In genomic region chr22:19831979-19832378, GRCh38 we compare ENCODE assay signal across 6 cellular contexts. TPM values are rescaled to one million over a fixed set of nuclear protein-coding genes. Genes with fewer than 3 reads are reported as not detected.
DNase-seq lines count a peak whose midpoint lies in the region; ATAC-seq, FAIRE-seq and TF ChIP-seq lines count a peak whose summit lies in the region.
"Not testable (repeated sequence)": the region's sequence is repeated elsewhere in the genome, so short reads cannot be mapped to it uniquely, and the experiment has no call there.

No MANE protein-coding gene starts in this region.

- FAIRE-seq in K562 (lab: Jason Lieb, UNC); HepG2 (lab: Jason Lieb, UNC): not testable (repeated sequence)

- H3K4me1 Mint-ChIP-seq in WTC11: not testable (repeated sequence)

- H3K4me1 ChIP-seq in DOHH2 (ENCODE audit: control insufficient read depth, low read length) (peaks cover 12% of the 10 kb centered on the region), OCI-LY1 (ENCODE audit: insufficient read depth, low read length, severe bottlenecking) (peaks cover 12% of the 10 kb centered on the region), K562 (replicated peaks in 1 of 2; ENCODE audit: control insufficient read depth in 2 of 2, insufficient read depth in 2 of 2, low read length in 2 of 2) (peaks cover 0 to 13% of the 10 kb centered on the region in 2 experiments; a peak in 3 of 5 replicates), HepG2 (ENCODE audit: insufficient read depth, low read length) (peaks cover 10% of the 10 kb centered on the region)

- not testable (repeated sequence) for H4K20me1 ChIP-seq in DOHH2 (ENCODE audit: control insufficient read depth, insufficient read depth, low read depth, low read length); OCI-LY1 (ENCODE audit: insufficient read depth, low read length); K562 (replicated peaks; ENCODE audit: control insufficient read depth, insufficient read depth, low read length); HepG2 (ENCODE audit: insufficient read depth, low read length)

- H3K4me2 ChIP-seq in DOHH2 (ENCODE audit: low read length): peak overlapping the region; percentile 37; the same call in 1 of the 2 replicates
- H3K4me2 ChIP-seq in OCI-LY1 (ENCODE audit: low read length); K562 (ENCODE audit: insufficient read depth, low read length); HepG2 (ENCODE audit: low read depth, low read length): not testable (repeated sequence)

- not testable (repeated sequence) for H3K9me2 ChIP-seq in DOHH2 (replicated peaks; ENCODE audit: control insufficient read depth, low read length); OCI-LY1 (ENCODE audit: low read depth, low read length)

- not testable (repeated sequence) for H3K36me3 ChIP-seq in DOHH2 (ENCODE audit: control insufficient read depth, low read length); OCI-LY1 (ENCODE audit: insufficient read depth, low read length); K562 (ENCODE audit: control insufficient read depth, insufficient read depth, low read length); HepG2 (replicated peaks in 1 of 2; ENCODE audit: control insufficient read depth in 1 of 2, insufficient read depth in 2 of 2, low read length in 2 of 2)

- H2AFZ ChIP-seq in OCI-LY1 (ENCODE audit: low read length); K562 (ENCODE audit: low read depth, low read length); HepG2 (ENCODE audit: low read length): not testable (repeated sequence)

- DNase-seq in WTC11 (ENCODE audit: low spot score); K562 (ENCODE audit: extremely low read depth in 1 of 4, low spot score in 3 of 4); HepG2 (ENCODE audit: low spot score): not testable (repeated sequence)
- peak; percentile 6 for DNase-seq in posterior vena cava (ENCODE audit: low spot score)

- in situ Hi-C loops in K562 (cut with MboI); HepG2 (cut with HindIII; ENCODE audit: extremely low pct_ligation_motif_present, low pct_unique_long_range_greater_than_20kb): not testable (repeated sequence)

- peaks cover 10% of the 10 kb centered on the region; the same call in 1 of the 2 replicates for H3F3A ChIP-seq in DOHH2 (ENCODE audit: control insufficient read depth, insufficient read depth)
- not testable (repeated sequence) for H3F3A ChIP-seq in OCI-LY1 (ENCODE audit: insufficient read depth, low read length)

- not testable (repeated sequence) for H3K27me3 ChIP-seq in DOHH2 (ENCODE audit: control insufficient read depth, low read length); OCI-LY1 (ENCODE audit: insufficient read depth, low read length); K562 (ENCODE audit: control insufficient read depth in 2 of 2, insufficient read depth in 2 of 2, low read length in 2 of 2); HepG2 (ENCODE audit: control insufficient read depth in 1 of 2, insufficient read depth in 2 of 2, low read length in 2 of 2)

- H3K9me3 ChIP-seq in DOHH2 (ENCODE audit: control insufficient read depth, insufficient read depth, low read length); OCI-LY1 (ENCODE audit: low read length); K562 (replicated peaks; ENCODE audit: control insufficient read depth, insufficient read depth, low read depth, low read length); HepG2 (ENCODE audit: low read length): not testable (repeated sequence)

- TF ChIP-seq RAD21 in K562 (CRISPR knock-in tag; conservative IDR thresholded peaks at IDR 0.05 in 1 of 2, IDR thresholded peaks at IDR 0.05 in 1 of 2); HepG2 (CRISPR knock-in tag; IDR thresholded peaks at IDR 0.05): not testable (repeated sequence)

- not testable (repeated sequence) for H3K27ac Mint-ChIP-seq in WTC11

- intact Hi-C loops in K562 (cut with micrococcal nuclease); HepG2 (cut with micrococcal nuclease; ENCODE audit: unreplicated experiment): not testable (repeated sequence)
- intact Hi-C loops in posterior vena cava (cut with DNase I): loop anchor here in 1 of 2 donors (1.0 kb wide), 1 partner anchor 23 kb away; no protein-coding TSS in a partner anchor

- H3K4me3 Mint-ChIP-seq in WTC11: not testable (repeated sequence)

- not testable (repeated sequence) for H3K27ac ChIP-seq in DOHH2 (ENCODE audit: low read depth, low read length); K562 (ENCODE audit: extremely low read depth, low read depth, low read length); HepG2 (ENCODE audit: extremely low read length, insufficient read depth, low read length)
- H3K27ac ChIP-seq in OCI-LY1 (ENCODE audit: low read depth, low read length, poor library complexity, severe bottlenecking): peak overlapping the region; percentile 57

- POLR2A ChIA-PET in WTC11 (lab: Charles Lee): not testable (repeated sequence)
- POLR2A ChIA-PET in K562 (lab: Yijun Ruan, JAX) (interaction anchor here (0.6 to 16.0 kb wide), 15 partner anchors 7 to 789 kb away, joined by 3 to 247 read pairs (median 4); partner anchors contain the start of genes GNB1L, RTL10 and TANGO2), HepG2 (lab: Yijun Ruan, JAX) (interaction anchor here (1.4 kb wide), 1 partner anchor 8 kb away, joined by 3 read pairs; no protein-coding TSS in a partner anchor)

- not testable (repeated sequence) for H3K27me3 Mint-ChIP-seq in WTC11 (ENCODE audit: low read depth)

- ATAC-seq in WTC11, K562, HepG2: not testable (repeated sequence)

- H3K9me3 Mint-ChIP-seq in WTC11: not testable (repeated sequence)

- not testable (repeated sequence) for TF ChIP-seq POLR2A in K562 (conservative IDR thresholded peaks at IDR 0.05); HepG2 (IDR thresholded peaks at IDR 0.05; ENCODE audit: insufficient read depth in 1 of 2, low read depth in 2 of 2, low read length in 2 of 2)

- not testable (repeated sequence) for TF ChIP-seq CTCF in DOHH2 (IDR thresholded peaks at IDR 0.05; ENCODE audit: low read depth, low read length, poor library complexity, severe bottlenecking); OCI-LY1 (IDR thresholded peaks at IDR 0.05; ENCODE audit: low read length); WTC11 (IDR thresholded peaks at IDR 0.05); K562 (IDR thresholded peaks at IDR 0.05 in 2 of 3, conservative IDR thresholded peaks at IDR 0.05 in 1 of 3; ENCODE audit: insufficient read depth in 2 of 3, low read depth in 1 of 3, low read length in 3 of 3); HepG2 (CRISPR knock-in tag; IDR thresholded peaks at IDR 0.05)

- not testable (repeated sequence) for H3K4me3 ChIP-seq in DOHH2 (ENCODE audit: low read length); OCI-LY1 (ENCODE audit: low read depth, low read length, poor library complexity, severe bottlenecking); K562; HepG2 (replicated peaks in 1 of 3; ENCODE audit: insufficient read depth in 1 of 3, low read depth in 2 of 3, low read length in 3 of 3)

- not testable (repeated sequence) for H3K9ac ChIP-seq in OCI-LY1 (ENCODE audit: low read length); K562 (ENCODE audit: insufficient read depth in 1 of 2, low read depth in 2 of 2, low read length in 2 of 2); HepG2 (ENCODE audit: insufficient read depth, low read depth, low read length)

- 72% methylated on average over 3 of the region's 3 CpGs for WGBS in K562 (ENCODE audit: insufficient coverage, low coverage, missing lambda C conversion rate)
- WGBS in HepG2 (ENCODE audit: low lambda C conversion rate): 97% methylated on average over 3 of the region's 3 CpGs

- not testable (repeated sequence) for H3K36me3 Mint-ChIP-seq in WTC11

- not testable (repeated sequence) for BruUV-seq in K562 (replicated peaks; lab: Mats Ljungman, UMichigan); HepG2 (replicated peaks; lab: Mats Ljungman, UMichigan)

- H3K79me2 ChIP-seq in DOHH2 (ENCODE audit: control insufficient read depth, low read length); OCI-LY1 (ENCODE audit: insufficient read depth, low read length); K562 (ENCODE audit: control insufficient read depth, insufficient read depth, low read length); HepG2 (ENCODE audit: insufficient read depth, low read length): not testable (repeated sequence)

- not testable (repeated sequence) for TF ChIP-seq EP300 in K562 (IDR thresholded peaks at IDR 0.05; ENCODE audit: low read length); HepG2 (IDR thresholded peaks at IDR 0.05; ENCODE audit: low read depth in 2 of 2, low read length in 2 of 2); HepG2 (CRISPR knock-in tag; IDR thresholded peaks at IDR 0.05; ENCODE audit: borderline replicate concordance)

- H3K9me1 ChIP-seq in K562 (ENCODE audit: control insufficient read depth, insufficient read depth, low read length): not testable (repeated sequence)

- CTCF ChIA-PET in WTC11 (lab: Charles Lee): interaction anchor here (1.0 to 2.2 kb wide), 4 partner anchors 31 to 127 kb away, joined by 3 to 10 read pairs (median 4); no protein-coding TSS in a partner anchor
- CTCF ChIA-PET in K562 (lab: Yijun Ruan, JAX; ENCODE audit: low intra/inter-chr PET ratio); HepG2 (lab: Yijun Ruan, JAX; ENCODE audit: low intra/inter-chr PET ratio, low total read pairs): not testable (repeated sequence)

RNA-seq across cellular contexts. Expression of gene GNB1L, which starts 22.7 kb away (rescaled TPM):
- total RNA-seq in WTC11 (2021): 18.0 to 21.7 TPM (median 19.4 TPM) in 3 replicates
- total RNA-seq in K562 (2011; cell fraction: chromatin; rRNA removed; ENCODE audit: low replicate concordance): 5.3 and 21.3 TPM in 2 replicates
- 21.8 and 25.5 TPM in 2 replicates for total RNA-seq in K562 (2011; cell fraction: nucleolus; rRNA removed)
- total RNA-seq in K562 (2011; cell fraction: nucleoplasm; rRNA removed): 7.3 and 7.8 TPM in 2 replicates
- 48.9 and 69.1 TPM in 2 replicates for total RNA-seq in K562 (2014; rRNA removed)
- 0.57 and 0.84 TPM in 2 replicates for total RNA-seq in K562 (2014; rRNA removed; fragmentation: Illumina TruSeq; extraction: Trizol)
- total RNA-seq in K562 (2015; rRNA removed; fragmentation: Illumina TruSeq; extraction: Trizol): 17.8 and 20.6 TPM in 2 replicates
- 50.5 and 55.3 TPM in 2 replicates for total RNA-seq in K562 (2021)
- 10.2 and 35.0 TPM in 2 replicates for polyA plus RNA-seq in K562 (2011; rRNA removed)
- polyA plus RNA-seq in K562 (2011; cell fraction: cytosol; rRNA removed): 37.2 and 43.8 TPM in 2 replicates
- 33.2 and 43.3 TPM in 2 replicates for polyA plus RNA-seq in K562 (2011; cell fraction: nucleus; rRNA removed)
- polyA plus RNA-seq in K562 (2012): 42.2 and 62.2 TPM in 2 replicates
- polyA plus RNA-seq in K562 (2014; fragmentation: Illumina TruSeq; extraction: Trizol): 1.9 and 18.0 TPM in 2 replicates
- 1 to 10 TPM in 1 of 2 experiments, under 1 TPM in 1; 0.56 to 3.5 TPM for polyA plus RNA-seq in K562 (2014; fragmentation: Nextera tagmentation; extraction: Ambion mirVana)
- 40.7 and 41.3 TPM in 2 replicates for polyA plus RNA-seq in K562 (2014; rRNA removed)
- polyA minus RNA-seq in K562 (2011; rRNA and poly(A)+ RNA removed): 2.8 and 3.7 TPM in 2 replicates
- polyA minus RNA-seq in K562 (2011; cell fraction: cytosol; rRNA and poly(A)+ RNA removed): 13.2 and 33.0 TPM in 2 replicates
- polyA minus RNA-seq in K562 (2011; cell fraction: nucleus; rRNA and poly(A)+ RNA removed): 12.0 and 14.3 TPM in 2 replicates
- total RNA-seq in HepG2 (2016; rRNA removed; fragmentation: Illumina TruSeq; extraction: Trizol): 7.4 and 7.7 TPM in 2 replicates
- total RNA-seq in HepG2 (2016; cell fraction: cytosol; rRNA removed; fragmentation: Illumina TruSeq; extraction: Trizol; ENCODE audit: low read depth): 2.1 and 3.2 TPM in 2 replicates
- 7.8 and 8.7 TPM in 2 replicates for total RNA-seq in HepG2 (2016; cell fraction: insoluble cytoplasmic fraction; rRNA removed; fragmentation: Illumina TruSeq; extraction: Trizol)
- 4.1 and 4.4 TPM in 2 replicates for total RNA-seq in HepG2 (2016; cell fraction: membrane; rRNA removed; fragmentation: Illumina TruSeq; extraction: Trizol)
- total RNA-seq in HepG2 (2016; cell fraction: nucleus; rRNA removed; fragmentation: Illumina TruSeq; extraction: Trizol): 4.8 and 5.3 TPM in 2 replicates
- 2.1 and 2.5 TPM in 2 replicates for polyA plus RNA-seq in HepG2 (2011; rRNA removed)
- polyA plus RNA-seq in HepG2 (2011; cell fraction: cytosol; rRNA removed): 1.7 and 3.9 TPM in 2 replicates
- 4.7 and 6.8 TPM in 2 replicates for polyA plus RNA-seq in HepG2 (2011; cell fraction: nucleus; rRNA removed)
- 2.4 and 4.1 TPM in 2 replicates for polyA plus RNA-seq in HepG2 (2012)
- 1.7 and 2.3 TPM in 2 replicates for polyA plus RNA-seq in HepG2 (2016; cell fraction: cytosol; fragmentation: Illumina TruSeq; extraction: Trizol; ENCODE audit: low read depth)
- polyA plus RNA-seq in HepG2 (2016; cell fraction: insoluble cytoplasmic fraction; fragmentation: Illumina TruSeq; extraction: Trizol; ENCODE audit: low read depth): 5.9 and 6.5 TPM in 2 replicates
- 2.8 and 3.1 TPM in 2 replicates for polyA plus RNA-seq in HepG2 (2016; cell fraction: membrane; fragmentation: Illumina TruSeq; extraction: Trizol; ENCODE audit: low read depth)
- 4.2 and 7.0 TPM in 2 replicates for polyA plus RNA-seq in HepG2 (2016; cell fraction: nucleus; fragmentation: Illumina TruSeq; extraction: Trizol; ENCODE audit: insufficient read depth, low read depth)
- polyA minus RNA-seq in HepG2 (2011; rRNA and poly(A)+ RNA removed; ENCODE audit: low replicate concordance): 2.4 and 4.9 TPM in 2 replicates
- 1.7 and 2.4 TPM in 2 replicates for polyA minus RNA-seq in HepG2 (2011; cell fraction: cytosol; rRNA and poly(A)+ RNA removed)
- 0.75 and 1.8 TPM in 2 replicates for polyA minus RNA-seq in HepG2 (2011; cell fraction: nucleus; rRNA and poly(A)+ RNA removed)
- 1 to 10 TPM; 3.6 to 3.9 TPM for total RNA-seq in posterior vena cava

RNA-seq across cellular contexts. Expression of gene RTL10, which starts 22.7 kb away (rescaled TPM):
- total RNA-seq in WTC11 (2021): 19.2 to 21.5 TPM (median 20.6 TPM) in 3 replicates
- total RNA-seq in K562 (2011; cell fraction: chromatin; rRNA removed; ENCODE audit: low replicate concordance): 82.4 and 192 TPM in 2 replicates
- total RNA-seq in K562 (2011; cell fraction: nucleolus; rRNA removed): 134 and 166 TPM in 2 replicates
- 107 and 110 TPM in 2 replicates for total RNA-seq in K562 (2011; cell fraction: nucleoplasm; rRNA removed)
- total RNA-seq in K562 (2014; rRNA removed): 32.5 and 42.0 TPM in 2 replicates
- total RNA-seq in K562 (2014; rRNA removed; fragmentation: Illumina TruSeq; extraction: Trizol): 16.3 and 19.8 TPM in 2 replicates
- 26.2 and 28.8 TPM in 2 replicates for total RNA-seq in K562 (2015; rRNA removed; fragmentation: Illumina TruSeq; extraction: Trizol)
- total RNA-seq in K562 (2021): 75.4 and 75.5 TPM in 2 replicates
- 32.7 and 82.6 TPM in 2 replicates for polyA plus RNA-seq in K562 (2011; rRNA removed)
- polyA plus RNA-seq in K562 (2011; cell fraction: cytosol; rRNA removed): 68.8 and 74.9 TPM in 2 replicates
- polyA plus RNA-seq in K562 (2011; cell fraction: nucleus; rRNA removed): 124 and 157 TPM in 2 replicates
- 40.3 and 56.9 TPM in 2 replicates for polyA plus RNA-seq in K562 (2012)
- polyA plus RNA-seq in K562 (2014; fragmentation: Illumina TruSeq; extraction: Trizol): 39.2 and 40.1 TPM in 2 replicates
- polyA plus RNA-seq in K562 (2014; fragmentation: Nextera tagmentation; extraction: Ambion mirVana): 10 to 100 TPM; 23.6 to 33.7 TPM
- 28.2 and 31.2 TPM in 2 replicates for polyA plus RNA-seq in K562 (2014; rRNA removed)
- polyA minus RNA-seq in K562 (2011; rRNA and poly(A)+ RNA removed): 49.5 and 66.5 TPM in 2 replicates
- polyA minus RNA-seq in K562 (2011; cell fraction: cytosol; rRNA and poly(A)+ RNA removed): 31.7 and 46.0 TPM in 2 replicates
- polyA minus RNA-seq in K562 (2011; cell fraction: nucleus; rRNA and poly(A)+ RNA removed): 42.7 and 85.4 TPM in 2 replicates
- 14.1 and 17.6 TPM in 2 replicates for total RNA-seq in HepG2 (2016; rRNA removed; fragmentation: Illumina TruSeq; extraction: Trizol)
- total RNA-seq in HepG2 (2016; cell fraction: cytosol; rRNA removed; fragmentation: Illumina TruSeq; extraction: Trizol; ENCODE audit: low read depth): 2.4 and 2.6 TPM in 2 replicates
- 10.3 and 13.8 TPM in 2 replicates for total RNA-seq in HepG2 (2016; cell fraction: insoluble cytoplasmic fraction; rRNA removed; fragmentation: Illumina TruSeq; extraction: Trizol)
- total RNA-seq in HepG2 (2016; cell fraction: membrane; rRNA removed; fragmentation: Illumina TruSeq; extraction: Trizol): 6.4 and 6.7 TPM in 2 replicates
- 15.1 and 15.3 TPM in 2 replicates for total RNA-seq in HepG2 (2016; cell fraction: nucleus; rRNA removed; fragmentation: Illumina TruSeq; extraction: Trizol)
- polyA plus RNA-seq in HepG2 (2011; rRNA removed): 15.8 and 18.2 TPM in 2 replicates
- 8.3 and 9.5 TPM in 2 replicates for polyA plus RNA-seq in HepG2 (2011; cell fraction: cytosol; rRNA removed)
- 47.3 and 53.1 TPM in 2 replicates for polyA plus RNA-seq in HepG2 (2011; cell fraction: nucleus; rRNA removed)
- 11.3 and 11.9 TPM in 2 replicates for polyA plus RNA-seq in HepG2 (2012)
- 1.3 and 1.5 TPM in 2 replicates for polyA plus RNA-seq in HepG2 (2016; cell fraction: cytosol; fragmentation: Illumina TruSeq; extraction: Trizol; ENCODE audit: low read depth)
- polyA plus RNA-seq in HepG2 (2016; cell fraction: insoluble cytoplasmic fraction; fragmentation: Illumina TruSeq; extraction: Trizol; ENCODE audit: low read depth): 8.2 and 12.3 TPM in 2 replicates
- 2.5 and 3.1 TPM in 2 replicates for polyA plus RNA-seq in HepG2 (2016; cell fraction: membrane; fragmentation: Illumina TruSeq; extraction: Trizol; ENCODE audit: low read depth)
- polyA plus RNA-seq in HepG2 (2016; cell fraction: nucleus; fragmentation: Illumina TruSeq; extraction: Trizol; ENCODE audit: insufficient read depth, low read depth): 23.5 and 25.4 TPM in 2 replicates
- polyA minus RNA-seq in HepG2 (2011; rRNA and poly(A)+ RNA removed; ENCODE audit: low replicate concordance): 46.0 and 112 TPM in 2 replicates
- polyA minus RNA-seq in HepG2 (2011; cell fraction: cytosol; rRNA and poly(A)+ RNA removed): 8.4 and 10.0 TPM in 2 replicates
- 21.9 and 23.7 TPM in 2 replicates for polyA minus RNA-seq in HepG2 (2011; cell fraction: nucleus; rRNA and poly(A)+ RNA removed)
- total RNA-seq in posterior vena cava: 1 to 10 TPM; 7.6 to 8.6 TPM
